Comparison of ENCODE assay signal across 8 cellular contexts in the genomic region with DNA sequence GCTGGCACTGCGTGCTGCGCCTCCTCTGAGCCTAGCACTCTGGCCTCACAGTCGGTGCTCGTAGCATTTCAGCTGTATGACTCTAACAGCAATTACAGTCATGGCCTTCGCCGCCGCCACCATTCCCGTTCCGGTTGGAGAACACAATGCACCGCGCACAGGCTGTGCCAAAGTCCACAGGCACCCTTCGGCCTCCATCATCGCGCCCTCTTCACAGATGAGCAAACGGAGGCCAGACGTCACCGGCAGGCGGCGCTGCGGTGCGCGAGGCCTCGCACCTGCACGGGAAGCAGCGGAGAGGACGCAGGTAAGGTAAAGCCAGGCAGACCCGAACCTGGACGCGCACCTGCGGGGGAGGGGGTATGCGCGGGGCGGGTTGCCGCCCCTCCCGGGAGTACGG.
A peak's percentile ranks its signal among the peaks of the same experiment; 100 is the strongest.
DNase-seq lines count a peak whose midpoint lies in the region; ATAC-seq, FAIRE-seq and TF ChIP-seq lines count a peak whose summit lies in the region.

No MANE protein-coding gene starts in this region.

- CTCF ChIA-PET in CD8-positive, alpha-beta T cell (lab: Charles Lee) = no interaction called here

- no peak overlapping the region for H3K27ac Mint-ChIP-seq in CD8-positive, alpha-beta T cell

- ATAC-seq in CD8-positive, alpha-beta T cell = no peak
- no peak for ATAC-seq in HG03039 (IDR thresholded peaks at IDR 0.05; ENCODE audit: unreplicated experiment)

- no peak overlapping the region for H3K9ac ChIP-seq in colonic mucosa (ENCODE audit: low read depth in 2 of 2, low read length in 2 of 2)

- H3K9me3 ChIP-seq in CD8-positive, alpha-beta T cell (ENCODE audit: low read length) = no peaks in the 10 kb centered on the region
- no peaks in the 10 kb centered on the region for H3K9me3 ChIP-seq in colonic mucosa
- no peaks in the 10 kb centered on the region for H3K9me3 ChIP-seq in small intestine (ENCODE audit: control insufficient read depth, low read depth)
- no peaks in the 10 kb centered on the region for H3K9me3 ChIP-seq in osteoblast (ENCODE audit: low read depth, low read length)
- H3K9me3 ChIP-seq in thyroid gland = no peaks in the 10 kb centered on the region

- H3K79me2 ChIP-seq in osteoblast (ENCODE audit: insufficient read depth, low read length) = no peaks in the 10 kb centered on the region

- peaks cover 11% of the 10 kb centered on the region for H3K4me1 ChIP-seq in CD8-positive, alpha-beta T cell (ENCODE audit: insufficient read depth, low read length)
- H3K4me1 ChIP-seq in colonic mucosa (no peaks in the 10 kb centered on the region), small intestine (ENCODE audit: control insufficient read depth in 2 of 2, insufficient read depth in 1 of 2, low read depth in 1 of 2, low read length in 1 of 2) (no peaks in the 10 kb centered on the region), osteoblast (ENCODE audit: insufficient read depth, low read length) (no peaks in the 10 kb centered on the region), thyroid gland (peaks cover 0 to 6% of the 10 kb centered on the region in 2 donors)

- no peak overlapping the region for H2AFZ ChIP-seq in osteoblast (ENCODE audit: low read length)

- H3K4me3 Mint-ChIP-seq in CD8-positive, alpha-beta T cell = peak overlapping the region; percentile 63

- no peak for TF ChIP-seq POLR2A in thyroid gland (IDR thresholded peaks at IDR 0.05)

- POLR2A ChIA-PET in CD8-positive, alpha-beta T cell (lab: Charles Lee) = no interaction called here

- no peaks in the 10 kb centered on the region for H3K36me3 Mint-ChIP-seq in CD8-positive, alpha-beta T cell

- H3K27ac ChIP-seq in CD8-positive, alpha-beta T cell (ENCODE audit: low read depth, low read length) = no peak overlapping the region
- H3K27ac ChIP-seq in colonic mucosa = no peak overlapping the region
- H3K27ac ChIP-seq in small intestine (ENCODE audit: low read depth in 1 of 2, low read length in 1 of 2) = no peak overlapping the region
- H3K27ac ChIP-seq in osteoblast (ENCODE audit: low read depth, low read length) = no peak overlapping the region
- no peak overlapping the region for H3K27ac ChIP-seq in thyroid gland

- peaks cover 5% of the 10 kb centered on the region for H3K27me3 ChIP-seq in CD8-positive, alpha-beta T cell (ENCODE audit: insufficient read depth, low read length)
- H3K27me3 ChIP-seq in colonic mucosa (no peaks in the 10 kb centered on the region), small intestine (ENCODE audit: control insufficient read depth in 2 of 2, insufficient read depth in 2 of 2, low read length in 2 of 2) (peaks cover 0 to 3% of the 10 kb centered on the region in 2 donors), osteoblast (ENCODE audit: insufficient read depth, low read length) (no peaks in the 10 kb centered on the region), thyroid gland (no peaks in the 10 kb centered on the region)

- no peak overlapping the region for H3K4me3 ChIP-seq in CD8-positive, alpha-beta T cell (ENCODE audit: low read depth, low read length)
- H3K4me3 ChIP-seq in colonic mucosa (no peak overlapping the region), small intestine (ENCODE audit: low read depth in 1 of 2, low read length in 2 of 2) (no peak overlapping the region), osteoblast (ENCODE audit: insufficient read depth, low read length) (no peak overlapping the region), thyroid gland (replicated peaks in 1 of 3) (no peak overlapping the region)

- intact Hi-C loops in CD8-positive, alpha-beta T cell (cut with DNase I, micrococcal nuclease) = loop anchor here (1.0 kb wide), 1 partner anchor 137 kb away; no protein-coding TSS in a partner anchor
- intact Hi-C loops in colonic mucosa (cut with DNase I) = no loop called here
- intact Hi-C loops in thyroid gland (cut with DNase I) = no loop called here

- peak in 5 of 7 experiments; percentile 13 to 41 (median 29) for DNase-seq in CD8-positive, alpha-beta T cell
- DNase-seq in activated CD4-positive, alpha-beta T cell treated with anti-CD3 and anti-CD28 coated beads for 1 hour = peak; percentile 31
- peak; percentile 52 for DNase-seq in colonic mucosa
- peak; percentile 32 for DNase-seq in small intestine
- DNase-seq in osteoblast (ENCODE audit: insufficient read length, low spot score, missing footprints) = no peak
- no peak for DNase-seq in NCI-H2107 treated with DMSO at 0.1 percent for 48 hours (lab: John Stamatoyannopoulos, UW; ENCODE audit: unreplicated experiment)
- DNase-seq in thyroid gland = no peak

- H4K20me1 ChIP-seq in osteoblast (ENCODE audit: insufficient read depth, low read length) = no peaks in the 10 kb centered on the region

- H3K36me3 ChIP-seq in CD8-positive, alpha-beta T cell (ENCODE audit: insufficient read depth, low read length) = no peaks in the 10 kb centered on the region
- no peaks in the 10 kb centered on the region for H3K36me3 ChIP-seq in colonic mucosa
- H3K36me3 ChIP-seq in small intestine (ENCODE audit: control insufficient read depth in 2 of 2, insufficient read depth in 2 of 2, low read length in 2 of 2) = no peaks in the 10 kb centered on the region
- H3K36me3 ChIP-seq in osteoblast (ENCODE audit: insufficient read depth, low read length) = no peaks in the 10 kb centered on the region
- no peaks in the 10 kb centered on the region for H3K36me3 ChIP-seq in thyroid gland

- TF ChIP-seq CTCF in CD8-positive, alpha-beta T cell (IDR thresholded peaks at IDR 0.05) = peak; percentile 52
- TF ChIP-seq CTCF in colonic mucosa (IDR thresholded peaks at IDR 0.05) (peak; percentile 52), osteoblast (IDR thresholded peaks at IDR 0.05; ENCODE audit: extremely low read depth, low read depth, low read length) (no peak), thyroid gland (IDR thresholded peaks at IDR 0.05) (no peak)

- H3K4me1 Mint-ChIP-seq in CD8-positive, alpha-beta T cell (ENCODE audit: low read depth) = peaks cover 12% of the 10 kb centered on the region

- WGBS in small intestine, 3 donors = 21 to 24% (median 22%) methylated on average over 36 of the region's 36 CpGs
- WGBS in thyroid gland, 2 donors = 26 to 38% methylated on average over 30 to 36 of the region's 36 CpGs

- H3K9me3 Mint-ChIP-seq in CD8-positive, alpha-beta T cell = no peaks in the 10 kb centered on the region

- peaks cover 49% of the 10 kb centered on the region for H3K27me3 Mint-ChIP-seq in CD8-positive, alpha-beta T cell (ENCODE audit: low read depth)

- FAIRE-seq in small intestine (lab: Jason Lieb, UNC) = no peak

- no peak overlapping the region for H3K4me2 ChIP-seq in osteoblast (ENCODE audit: insufficient read depth, low read length)

Comparison
In these comparisons a context has a peak if more than half of its experiments do, and no peak if none do; other contexts are left out.
1. DNase-seq: peak in CD8-positive, alpha-beta T cell (5 of 7), activated CD4-positive, alpha-beta T cell treated with anti-CD3 and anti-CD28 coated beads for 1 hour (single experiment), colonic mucosa (single experiment) and small intestine (single experiment); none in osteoblast (single experiment), NCI-H2107 treated with DMSO at 0.1 percent for 48 hours (single experiment) and thyroid gland (0 of 2).
2. CTCF ChIP-seq: peak in CD8-positive, alpha-beta T cell (single experiment) and colonic mucosa (single experiment); none in osteoblast (single experiment) and thyroid gland (0 of 6).
3. intact Hi-C loops: an anchor here in CD8-positive, alpha-beta T cell (1.0 kb wide); none called in colonic mucosa and thyroid gland.